ENCODE assay signal across 2 cellular contexts in genomic region chr7:150788474-150789269, GRCh38.
TF ChIP-seq lines count a peak whose summit lies in the region.

No MANE protein-coding gene starts in this region.

TF ChIP-seq in GM12891, 5 proteins besides CTCF, POLR2A, EP300 and RAD21:
- TF ChIP-seq PAX5 (IDR thresholded peaks at IDR 0.05; ENCODE audit: insufficient read depth, low read length, severe bottlenecking) (no peak), SPI1 (IDR thresholded peaks at IDR 0.05; ENCODE audit: low read depth, low read length) (no peak), TAF1 (IDR thresholded peaks at IDR 0.05; ENCODE audit: low read depth, low read length) (no peak), POLR2AphosphoS5 (IDR thresholded peaks at IDR 0.05; ENCODE audit: low read depth, low read length) (no peak), POU2F2 (IDR thresholded peaks at IDR 0.05; ENCODE audit: low read depth, low read length) (no peak)

TF ChIP-seq in K562, 482 proteins besides CTCF, POLR2A, EP300 and RAD21:
- no peak for TF ChIP-seq KDM1A (IDR thresholded peaks at IDR 0.05)
- 0 out of 2 replicates have a peak, but pooled peaks have one; percentile 20 for TF ChIP-seq ATF7 (IDR thresholded peaks at IDR 0.05)
- peak; percentile 40 for TF ChIP-seq KDM5B (IDR thresholded peaks at IDR 0.05; ENCODE audit: insufficient replicate concordance, low read depth, low read length)
- no peak for TF ChIP-seq ZBTB34 (CRISPR knock-in tag; IDR thresholded peaks at IDR 0.05)
- no peak for TF ChIP-seq ZNF436 (CRISPR knock-in tag; IDR thresholded peaks at IDR 0.05)
- TF ChIP-seq SP2 (IDR thresholded peaks at IDR 0.05; ENCODE audit: extremely low read depth, low read depth, low read length, poor library complexity, severe bottlenecking): no peak
- no peak for TF ChIP-seq NFIC (IDR thresholded peaks at IDR 0.05)
- TF ChIP-seq L3MBTL2 (IDR thresholded peaks at IDR 0.05): no peak
- no peak for TF ChIP-seq SMAD3 (CRISPR knock-in tag; conservative IDR thresholded peaks at IDR 0.05)
- no peak for TF ChIP-seq ZNF134 (CRISPR knock-in tag; conservative IDR thresholded peaks at IDR 0.05)
